1 cellular context compared by ENCODE assay signal in the genomic region with DNA sequence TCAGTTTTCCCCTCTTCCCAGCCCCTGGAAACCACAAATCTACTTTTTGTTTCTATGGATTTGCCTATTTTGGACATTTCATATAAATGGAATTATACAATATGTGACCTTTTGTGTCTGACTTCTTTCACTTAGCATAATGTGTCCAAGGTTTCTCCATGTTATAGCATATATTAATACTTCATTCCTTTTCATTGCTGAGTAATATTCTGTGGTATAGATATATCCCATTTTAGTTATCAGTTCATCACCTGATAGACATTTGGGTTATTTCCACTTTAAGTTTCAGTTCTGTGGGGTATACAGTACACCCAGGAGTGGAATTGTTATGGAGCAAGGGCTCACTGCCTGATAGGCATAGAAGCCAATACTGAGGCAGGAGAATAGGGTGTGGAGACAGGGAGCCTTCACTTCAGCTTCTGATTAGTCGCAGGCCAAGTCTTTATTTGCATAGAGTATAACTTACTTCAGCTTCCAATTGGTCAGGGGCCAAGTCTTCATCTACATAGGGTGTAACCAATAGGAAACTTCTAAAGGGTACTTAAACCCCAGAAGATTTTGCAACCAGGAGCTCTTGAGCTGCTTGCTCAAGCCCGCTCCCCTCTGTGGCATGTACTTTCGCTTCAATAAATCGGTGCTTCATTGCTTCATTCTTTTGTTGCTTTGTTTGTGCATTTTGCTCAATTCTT.
TF ChIP-seq lines count a peak whose summit lies in the region.

No MANE protein-coding gene starts in this region.

TF ChIP-seq in HepG2, 621 proteins besides CTCF, POLR2A, EP300 and RAD21:
- TF ChIP-seq ZNF230 (CRISPR knock-in tag; IDR thresholded peaks at IDR 0.05) (no peak), ZNF20 (CRISPR knock-in tag; IDR thresholded peaks at IDR 0.05) (peak; percentile 99), CEBPB (IDR thresholded peaks at IDR 0.05; ENCODE audit: borderline replicate concordance, low read depth, low read length) (0 out of 2 replicates have a peak, but pooled peaks have one; percentile 37)
